8 cellular contexts compared by ENCODE assay signal in genomic region chr9:128340691-128341434, GRCh38. TPM values are rescaled to one million over a fixed set of nuclear protein-coding genes. Genes with fewer than 3 reads are reported as not detected.
DNase-seq lines count a peak whose midpoint lies in the region; ATAC-seq and TF ChIP-seq lines count a peak whose summit lies in the region.

No MANE protein-coding gene starts in this region.

- H3K27ac ChIP-seq in CD4-positive, alpha-beta T cell (ENCODE audit: low read depth, low read length) = peak overlapping the region; percentile 46
- peak overlapping the region; percentile 66 to 76 for H3K27ac ChIP-seq in breast epithelium

- no peaks in the 10 kb centered on the region for H3K9me3 Mint-ChIP-seq in CD4-positive, alpha-beta T cell
- H3K9me3 Mint-ChIP-seq in memory B cell = no peaks in the 10 kb centered on the region
- H3K9me3 Mint-ChIP-seq in type B pancreatic cell = no peaks in the 10 kb centered on the region

- intact Hi-C loops in CD4-positive, alpha-beta T cell (cut with DNase I, micrococcal nuclease) = loop anchor here (1.0 to 5.0 kb wide), 9 partner anchors 19 to 214 kb away; partner anchors contain the start of genes COQ4 (in 2 of the 2), TRUB2 (in 2 of the 2), DNM1 (in 1 of the 2) and GOLGA2 (in 1 of the 2)
- intact Hi-C loops in breast epithelium (cut with DNase I; ENCODE audit: low total_unique reads) = no loop called here

- no peaks in the 10 kb centered on the region for H3K27me3 Mint-ChIP-seq in CD4-positive, alpha-beta T cell
- H3K27me3 Mint-ChIP-seq in memory B cell (no peaks in the 10 kb centered on the region), type B pancreatic cell (no peaks in the 10 kb centered on the region)

- peak overlapping the region; percentile 97 for H3K4me2 ChIP-seq in Loucy (ENCODE audit: low read depth, low read length, poor library complexity, severe bottlenecking)

- no peaks in the 10 kb centered on the region for H3K79me2 ChIP-seq in Loucy (ENCODE audit: insufficient read depth, low read length)

- no peaks in the 10 kb centered on the region for H4K20me1 ChIP-seq in Loucy (ENCODE audit: insufficient read depth, low read length, poor library complexity, severe bottlenecking)

- no peaks in the 10 kb centered on the region for H3F3A ChIP-seq in Loucy (ENCODE audit: low read depth)

- H3K36me3 Mint-ChIP-seq in CD4-positive, alpha-beta T cell (ENCODE audit: low read depth) = peaks cover 16% of the 10 kb centered on the region
- H3K36me3 Mint-ChIP-seq in memory B cell (peaks cover 6% of the 10 kb centered on the region), type B pancreatic cell (no peaks in the 10 kb centered on the region)

- H3K27ac Mint-ChIP-seq in CD4-positive, alpha-beta T cell = peak overlapping the region; percentile 62
- H3K27ac Mint-ChIP-seq in memory B cell (no peak overlapping the region), type B pancreatic cell (peak overlapping the region; percentile 94)

- H3K36me3 ChIP-seq in Loucy (ENCODE audit: insufficient read depth, low read length) (no peaks in the 10 kb centered on the region), breast epithelium (no peaks in the 10 kb centered on the region)

- peak overlapping the region; percentile 68 for H2AFZ ChIP-seq in Loucy (ENCODE audit: low read length)

- CTCF ChIA-PET in CD4-positive, alpha-beta T cell (lab: Charles Lee) = interaction anchor here (0.7 to 1.5 kb wide), 16 partner anchors 8 to 384 kb away, joined by 3 to 19 read pairs (median 4); partner anchors contain the start of genes COQ4, GOLGA2, ODF2 and SWI5

- TF ChIP-seq CTCF in CD4-positive, alpha-beta T cell (IDR thresholded peaks at IDR 0.05) = no peak
- TF ChIP-seq CTCF in Loucy (conservative IDR thresholded peaks at IDR 0.05; ENCODE audit: low read length) (no peak), breast epithelium (IDR thresholded peaks at IDR 0.05) (no peak), type B pancreatic cell (conservative IDR thresholded peaks at IDR 0.05) (no peak)

- H3K4me3 ChIP-seq in Loucy (ENCODE audit: low read length, poor library complexity, severe bottlenecking) = peak overlapping the region; percentile 76
- peak overlapping the region; percentile 78 to 89 (median 84) for H3K4me3 ChIP-seq in breast epithelium

- H3K27me3 ChIP-seq in CD4-positive, alpha-beta T cell (ENCODE audit: control insufficient read depth, insufficient read depth, low read length) = no peaks in the 10 kb centered on the region
- no peaks in the 10 kb centered on the region for H3K27me3 ChIP-seq in Loucy (ENCODE audit: insufficient read depth, low read length, poor library complexity, severe bottlenecking)
- H3K27me3 ChIP-seq in breast epithelium = no peaks in the 10 kb centered on the region

- H3K9me2 ChIP-seq in Loucy (replicated peaks; ENCODE audit: low read depth, low read length) = no peaks in the 10 kb centered on the region

- H3K9me3 ChIP-seq in CD4-positive, alpha-beta T cell (ENCODE audit: control insufficient read depth, low read length) = no peaks in the 10 kb centered on the region
- H3K9me3 ChIP-seq in Loucy (ENCODE audit: insufficient read depth, low read depth, low read length) (no peaks in the 10 kb centered on the region), breast epithelium (no peaks in the 10 kb centered on the region)

- peak overlapping the region; percentile 98 for H3K4me3 Mint-ChIP-seq in CD4-positive, alpha-beta T cell
- H3K4me3 Mint-ChIP-seq in memory B cell (peak overlapping the region; percentile 88), type B pancreatic cell (peak overlapping the region; percentile 100)

- H3K4me1 ChIP-seq in Loucy (ENCODE audit: insufficient read depth, low read length, poor library complexity, severe bottlenecking) (peaks cover 6% of the 10 kb centered on the region), breast epithelium (no peaks in the 10 kb centered on the region)

- H3K9ac ChIP-seq in Loucy (ENCODE audit: low read depth, low read length, poor library complexity, severe bottlenecking) = peak overlapping the region; percentile 65

- no peak for ATAC-seq in CD4-positive, alpha-beta T cell (ENCODE audit: poor library complexity)
- ATAC-seq in GM21515 (IDR thresholded peaks at IDR 0.05; ENCODE audit: unreplicated experiment) = peak; percentile 7
- ATAC-seq in memory B cell (ENCODE audit: low read depth) = peak; percentile 42

- POLR2A ChIA-PET in CD4-positive, alpha-beta T cell (lab: Charles Lee) = interaction anchor here (1.0 to 1.3 kb wide), 3 partner anchors 30 to 65 kb away, joined by 4 to 9 read pairs (median 7); partner anchors contain the start of genes GOLGA2, SWI5 and URM1

- TF ChIP-seq POLR2A in breast epithelium (IDR thresholded peaks at IDR 0.05) = no peak

- peaks cover 7% of the 10 kb centered on the region for H3K4me1 Mint-ChIP-seq in CD4-positive, alpha-beta T cell (ENCODE audit: low read depth)
- peaks cover 3% of the 10 kb centered on the region for H3K4me1 Mint-ChIP-seq in memory B cell
- H3K4me1 Mint-ChIP-seq in type B pancreatic cell (ENCODE audit: unreplicated experiment) = peaks cover 6% of the 10 kb centered on the region

- DNase-seq in CD4-positive, alpha-beta T cell = no peak
- no peak for DNase-seq in breast epithelium (ENCODE audit: low spot score in 2 of 2)
- peak; percentile 16 to 49 for DNase-seq in memory B cell (ENCODE audit: low spot score in 2 of 2)
- DNase-seq in type B pancreatic cell (ENCODE audit: extremely low spot score, unreplicated experiment) = no peak
- DNase-seq in NCI-H1694 (lab: John Stamatoyannopoulos, UW) = no peak
- no peak for DNase-seq in NCI-H510A (lab: John Stamatoyannopoulos, UW)

RNA-seq across cellular contexts. Expression of gene SLC27A4, which starts 0.5 kb away (rescaled TPM):
- total RNA-seq in CD4-positive, alpha-beta T cell = 1 to 10 TPM; 2.2 to 3.1 TPM
- total RNA-seq in breast epithelium = 10 to 100 TPM; 11.3 to 18.7 (median 15.8) TPM
- 42.2 and 47.2 TPM in 2 replicates for total RNA-seq in type B pancreatic cell (ENCODE audit: low replicate concordance)

RNA-seq across cellular contexts. Expression of gene COQ4, which starts 18.2 kb away (rescaled TPM):
- total RNA-seq in CD4-positive, alpha-beta T cell = 10 to 100 TPM; 20.7 to 21.7 TPM
- total RNA-seq in breast epithelium = 10 to 100 TPM; 30.2 to 59.7 (median 46.2) TPM
- 58.5 and 60.5 TPM in 2 replicates for total RNA-seq in type B pancreatic cell (ENCODE audit: low replicate concordance)

RNA-seq across cellular contexts. Expression of gene TRUB2, which starts 18.6 kb away (rescaled TPM):
- 1 to 10 TPM; 4.8 to 6.5 TPM for total RNA-seq in CD4-positive, alpha-beta T cell
- total RNA-seq in breast epithelium (10 to 100 TPM; 11.8 to 19.8 (median 18.0) TPM), type B pancreatic cell (ENCODE audit: low replicate concordance) (32.9 and 40.4 TPM in 2 replicates)

RNA-seq across cellular contexts. Expression of gene URM1, which starts 30.3 kb away (rescaled TPM):
- 10 to 100 TPM; 28.4 to 28.8 TPM for total RNA-seq in CD4-positive, alpha-beta T cell
- total RNA-seq in breast epithelium (10 to 100 TPM; 21.3 to 24.1 (median 23.8) TPM), type B pancreatic cell (ENCODE audit: low replicate concordance) (56.1 and 60.3 TPM in 2 replicates)

Comparison
In these comparisons a context has a peak if more than half of its experiments do, and no peak if none do; other contexts are left out.
1. DNase-seq: peak in memory B cell (2 of 2); none in CD4-positive, alpha-beta T cell (0 of 10), breast epithelium (0 of 2), type B pancreatic cell (single experiment), NCI-H1694 (single experiment) and NCI-H510A (single experiment).
2. Peak in every context shown above with its lines, with median percentiles within 50 percentile points of each other: H3K4me3 Mint-ChIP-seq.